In genomic region chr12:4164591-4165558, GRCh38 we compare ENCODE assay signal across 8 cellular contexts.
A peak's percentile ranks its signal among the peaks of the same experiment; 100 is the strongest.
DNase-seq lines count a peak whose midpoint lies in the region; ATAC-seq, FAIRE-seq and TF ChIP-seq lines count a peak whose summit lies in the region.

No MANE protein-coding gene starts in this region.

- intact Hi-C loops in activated CD4-positive, alpha-beta memory T cell treated with anti-CD3 and anti-CD28 coated beads for 36 hours (cut with micrococcal nuclease): no loop called here

- no peaks in the 10 kb centered on the region for H4K20me1 ChIP-seq in H1 (replicated peaks in 1 of 2; ENCODE audit: control insufficient read depth in 1 of 2, insufficient read depth in 2 of 2, low read length in 2 of 2)

- peak overlapping the region; percentile 96 for H2BK5ac ChIP-seq in H1 (ENCODE audit: low read depth, low read length)

- no peaks in the 10 kb centered on the region for H3K27me3 Mint-ChIP-seq in activated CD4-positive, alpha-beta memory T cell treated with anti-CD3 and anti-CD28 coated beads for 36 hours
- no peaks in the 10 kb centered on the region for H3K27me3 Mint-ChIP-seq in stimulated activated memory B cell treated with anti-CD40 and anti-IgM and Interleukin-4, amounts not matched to agents 10 μg/mL and 1 μg/mL and 100 μg/mL, for 72 hours

- H3K36me3 Mint-ChIP-seq in activated CD4-positive, alpha-beta memory T cell treated with anti-CD3 and anti-CD28 coated beads for 36 hours: no peaks in the 10 kb centered on the region
- H3K36me3 Mint-ChIP-seq in stimulated activated memory B cell treated with anti-CD40 and anti-IgM and Interleukin-4, amounts not matched to agents 10 μg/mL and 1 μg/mL and 100 μg/mL, for 72 hours: no peaks in the 10 kb centered on the region

- TF ChIP-seq POLR2A in GM12891 (IDR thresholded peaks at IDR 0.05; ENCODE audit: low read depth, low read length) (peak; percentile 63; the same call in 1 of the 2 replicates), H1 (IDR thresholded peaks at IDR 0.05; ENCODE audit: control extremely low read depth in 1 of 2, low read depth in 2 of 2, low read length in 2 of 2) (peak in 1 of 2 experiments; percentile 59; a peak in 1 of 3 replicates)

- H3K4me3 ChIP-seq in H1 (ENCODE audit: extremely low read depth in 1 of 4, insufficient read depth in 2 of 4, low read depth in 3 of 4, low read length in 4 of 4): peak overlapping the region; percentile 44 to 65 (median 49)

- H3K18ac ChIP-seq in H1 (ENCODE audit: extremely low read depth, low read length): peak overlapping the region; percentile 97

- peaks cover 0 to 7% (median 5%) of the 10 kb centered on the region in 4 experiments; a peak in 4 of 7 replicates for H3K27me3 ChIP-seq in H1 (replicated peaks in 1 of 4; ENCODE audit: control insufficient read depth in 3 of 4, extremely low read depth in 1 of 4, insufficient read depth in 3 of 4, low read length in 3 of 4)

- H3K79me1 ChIP-seq in H1 (ENCODE audit: low read depth, low read length): no peaks in the 10 kb centered on the region

- peak overlapping the region; percentile 90 for H3K27ac Mint-ChIP-seq in activated CD4-positive, alpha-beta memory T cell treated with anti-CD3 and anti-CD28 coated beads for 36 hours
- peak overlapping the region; percentile 97 for H3K27ac Mint-ChIP-seq in stimulated activated memory B cell treated with anti-CD40 and anti-IgM and Interleukin-4, amounts not matched to agents 10 μg/mL and 1 μg/mL and 100 μg/mL, for 72 hours

- 23% methylated on average over 30 of the region's 61 CpGs; no CpG with 5 or more reads in 1 of the 2 experiments for WGBS in H1 (ENCODE audit: extremely low coverage in 1 of 2, insufficient coverage in 1 of 2, insufficient read length in 1 of 2, insufficient replicate concordance in 2 of 2, low coverage in 1 of 2, low lambda C conversion rate in 2 of 2, missing lambda C conversion rate in 1 of 2), 2 experiments

- peaks cover 49% of the 10 kb centered on the region for H3K4me1 Mint-ChIP-seq in activated CD4-positive, alpha-beta memory T cell treated with anti-CD3 and anti-CD28 coated beads for 36 hours (ENCODE audit: low read depth)
- H3K4me1 Mint-ChIP-seq in stimulated activated memory B cell treated with anti-CD40 and anti-IgM and Interleukin-4, amounts not matched to agents 10 μg/mL and 1 μg/mL and 100 μg/mL, for 72 hours: peaks cover 39% of the 10 kb centered on the region

- peak overlapping the region; percentile 24 for H4K5ac ChIP-seq in H1 (ENCODE audit: insufficient read length, low read depth, low read length)

- peak overlapping the region; percentile 99 for H2BK12ac ChIP-seq in H1 (ENCODE audit: low read depth, low read length)

- H2AK5ac ChIP-seq in H1 (ENCODE audit: low read depth, low read length): no peak overlapping the region

- no peak overlapping the region for H3K23ac ChIP-seq in H1 (ENCODE audit: insufficient read length)

- peak; percentile 55 for DNase-seq in GM12891 (ENCODE audit: insufficient read length, low spot score)
- peak; percentile 78 for DNase-seq in activated CD4-positive, alpha-beta memory T cell treated with anti-CD3 and anti-CD28 coated beads for 36 hours
- peak; percentile 51 to 78 for DNase-seq in H1 (ENCODE audit: low read depth in 1 of 2, low spot score in 2 of 2)
- peak; percentile 35 for DNase-seq in mucosa of gallbladder (ENCODE audit: low spot score)
- DNase-seq in NCI-H82 (lab: John Stamatoyannopoulos, UW): no peak
- no peak for DNase-seq in KG1 (lab: John Stamatoyannopoulos, UW)

- peak overlapping the region; percentile 98 for H4K91ac ChIP-seq in H1 (replicated peaks; ENCODE audit: insufficient read length, low read length)

- TF ChIP-seq RAD21 in H1 (IDR thresholded peaks at IDR 0.05 in 1 of 2, conservative IDR thresholded peaks at IDR 0.05 in 1 of 2; ENCODE audit: low read depth in 2 of 2, low read length in 2 of 2): no peak

- 0 out of 2 replicates have a peak overlapping the region, but pooled peaks have one; percentile 80 for H2BK20ac ChIP-seq in H1 (ENCODE audit: low read length)

- ATAC-seq in HG03095 (IDR thresholded peaks at IDR 0.05; ENCODE audit: unreplicated experiment): peak; percentile 70
- ATAC-seq in stimulated activated memory B cell treated with anti-CD40 and anti-IgM and Interleukin-4, amounts not matched to agents 10 μg/mL and 1 μg/mL and 100 μg/mL, for 72 hours: peak; percentile 88

- H3K27ac ChIP-seq in H1 (ENCODE audit: low read depth, low read length): peak overlapping the region; percentile 73; the same call in 1 of the 2 replicates

- peaks cover 11% of the 10 kb centered on the region; the same call in 1 of the 2 replicates for H3K23me2 ChIP-seq in H1 (ENCODE audit: low read depth, low read length)

- H2BK120ac ChIP-seq in H1 (replicated peaks; ENCODE audit: low read depth, low read length): peak overlapping the region; percentile 79

- peak overlapping the region; percentile 98; the same call in 1 of the 2 replicates for H2BK15ac ChIP-seq in H1 (ENCODE audit: low read length)

- H3K4me2 ChIP-seq in H1 (ENCODE audit: insufficient read depth in 1 of 2, low read depth in 2 of 2, low read length in 2 of 2): peak overlapping the region; percentile 66 to 82

- peak; percentile 95 for FAIRE-seq in GM12891 (lab: Jason Lieb, UNC)
- FAIRE-seq in H1 (lab: Jason Lieb, UNC): no peak

- H4K8ac ChIP-seq in H1 (ENCODE audit: extremely low read depth, insufficient read depth, low read length): peak overlapping the region; percentile 90

- H3K9me3 ChIP-seq in H1 (ENCODE audit: insufficient read depth in 2 of 2, low read depth in 1 of 2, low read length in 1 of 2): no peaks in the 10 kb centered on the region

- peaks cover 4 to 18% (median 10%) of the 10 kb centered on the region in 4 experiments for H3K4me1 ChIP-seq in H1 (replicated peaks in 1 of 4; ENCODE audit: control insufficient read depth in 3 of 4, insufficient read depth in 4 of 4, low read length in 3 of 4)

- TF ChIP-seq EP300 in H1 (IDR thresholded peaks at IDR 0.05; ENCODE audit: borderline replicate concordance in 1 of 2, low read depth in 2 of 2, low read length in 2 of 2): no peak

- H3K56ac ChIP-seq in H1 (replicated peaks; ENCODE audit: insufficient read length, low read depth, low read length): peak overlapping the region; percentile 27

- H3K4me3 Mint-ChIP-seq in activated CD4-positive, alpha-beta memory T cell treated with anti-CD3 and anti-CD28 coated beads for 36 hours: peak overlapping the region; percentile 79
- peak overlapping the region; percentile 83 for H3K4me3 Mint-ChIP-seq in stimulated activated memory B cell treated with anti-CD40 and anti-IgM and Interleukin-4, amounts not matched to agents 10 μg/mL and 1 μg/mL and 100 μg/mL, for 72 hours

- H3K9ac ChIP-seq in H1 (replicated peaks in 1 of 4; ENCODE audit: extremely low read depth in 1 of 4, low read depth in 3 of 4, low read length in 3 of 4): peak overlapping the region in 3 of 4 experiments; percentile 5 to 61 (median 54); a peak in 6 of 7 replicates

- POLR2A ChIA-PET in activated CD4-positive, alpha-beta memory T cell treated with anti-CD3 and anti-CD28 coated beads for 36 hours (lab: Charles Lee): interaction anchor here (0.6 to 2.2 kb wide), 13 partner anchors 10 to 409 kb away, joined by 3 to 12 read pairs (median 4); partner anchors contain the start of gene CCND2
- POLR2A ChIA-PET in H1 (lab: Charles Lee; ENCODE audit: partially characterized antibody): interaction anchor here (0.5 to 3.3 kb wide), 28 partner anchors 9 to 465 kb away, joined by 3 to 29 read pairs (median 4); partner anchors contain the start of gene CCND2

- peak overlapping the region; percentile 92 for H3K4ac ChIP-seq in H1 (replicated peaks; ENCODE audit: insufficient read length, low read depth, low read length)

- peak overlapping the region; percentile 72 for H2AFZ ChIP-seq in H1 (ENCODE audit: low read length)

- TF ChIP-seq CTCF in H1 (IDR thresholded peaks at IDR 0.05; ENCODE audit: control extremely low read depth in 1 of 3, insufficient read depth in 1 of 3, low read depth in 1 of 3, low read length in 3 of 3): no peak

- no peak overlapping the region for H3K14ac ChIP-seq in H1 (ENCODE audit: insufficient read length)

- H3K79me2 ChIP-seq in H1 (ENCODE audit: control insufficient read depth in 1 of 2, insufficient read depth in 2 of 2, low read length in 2 of 2): no peaks in the 10 kb centered on the region

- CTCF ChIA-PET in activated CD4-positive, alpha-beta memory T cell treated with anti-CD3 and anti-CD28 coated beads for 36 hours (lab: Charles Lee): interaction anchor here (0.6 to 4.2 kb wide), 9 partner anchors 12 to 279 kb away, joined by 3 to 21 read pairs (median 4); no protein-coding TSS in a partner anchor
- CTCF ChIA-PET in H1 (lab: Charles Lee; ENCODE audit: partially characterized antibody): interaction anchor here (0.5 to 2.1 kb wide), 14 partner anchors 15 to 279 kb away, joined by 3 to 12 read pairs (median 3); no protein-coding TSS in a partner anchor

- no peaks in the 10 kb centered on the region for H3K9me3 Mint-ChIP-seq in activated CD4-positive, alpha-beta memory T cell treated with anti-CD3 and anti-CD28 coated beads for 36 hours
- no peaks in the 10 kb centered on the region for H3K9me3 Mint-ChIP-seq in stimulated activated memory B cell treated with anti-CD40 and anti-IgM and Interleukin-4, amounts not matched to agents 10 μg/mL and 1 μg/mL and 100 μg/mL, for 72 hours

- H3K36me3 ChIP-seq in H1 (ENCODE audit: control insufficient read depth in 2 of 4, insufficient read depth in 4 of 4, low read length in 3 of 4): no peaks in the 10 kb centered on the region

TF ChIP-seq in GM12891, 5 proteins besides CTCF, POLR2A, EP300 and RAD21:
- TF ChIP-seq SPI1 (IDR thresholded peaks at IDR 0.05; ENCODE audit: low read depth, low read length) (peak; percentile 67), PAX5 (IDR thresholded peaks at IDR 0.05; ENCODE audit: insufficient read depth, low read length, severe bottlenecking) (no peak), POLR2AphosphoS5 (IDR thresholded peaks at IDR 0.05; ENCODE audit: low read depth, low read length) (0 out of 2 replicates have a peak, but pooled peaks have one; percentile 38), TAF1 (IDR thresholded peaks at IDR 0.05; ENCODE audit: low read depth, low read length) (0 out of 2 replicates have a peak, but pooled peaks have one; percentile 19), POU2F2 (IDR thresholded peaks at IDR 0.05; ENCODE audit: low read depth, low read length) (no peak; the same call in 1 of the 2 replicates)

TF ChIP-seq in H1, 55 proteins besides CTCF, POLR2A, EP300 and RAD21 (continues in another document):
- TF ChIP-seq SP2 (IDR thresholded peaks at IDR 0.05; ENCODE audit: low read length) (no peak), TAF7 (optimal IDR thresholded peaks at IDR 0.05; ENCODE audit: borderline replicate concordance, low read depth, low read length) (peak; percentile 53), POLR2AphosphoS5 (IDR thresholded peaks at IDR 0.05; ENCODE audit: low read depth, low read length) (0 out of 2 replicates have a peak, but pooled peaks have one; percentile 24), RBBP5 (IDR thresholded peaks at IDR 0.05; ENCODE audit: borderline replicate concordance, low read depth, low read length) (peak; percentile 67; the same call in 1 of the 2 replicates), TAF1 (IDR thresholded peaks at IDR 0.05; ENCODE audit: low read depth, low read length) (peak; percentile 71), PHF8 (conservative IDR thresholded peaks at IDR 0.05; ENCODE audit: low read depth, low read length) (peak; percentile 72), POU5F1 (IDR thresholded peaks at IDR 0.05; ENCODE audit: low read depth, low read length) (no peak)

Comparison
In these comparisons a context has a peak if more than half of its experiments do, and no peak if none do; other contexts are left out.
1. DNase-seq: peak in GM12891 (single experiment), activated CD4-positive, alpha-beta memory T cell treated with anti-CD3 and anti-CD28 coated beads for 36 hours (single experiment), H1 (2 of 2) and mucosa of gallbladder (single experiment); none in NCI-H82 (single experiment) and KG1 (single experiment).